Comparison of ENCODE assay signal across 8 cellular contexts in genomic region chr12:121893901-121894540, GRCh38. TPM values are rescaled to one million over a fixed set of nuclear protein-coding genes. Genes with fewer than 3 reads are reported as not detected.
A peak's percentile ranks its signal among the peaks of the same experiment; 100 is the strongest.
DNase-seq lines count a peak whose midpoint lies in the region; TF ChIP-seq lines count a peak whose summit lies in the region.

No MANE protein-coding gene starts in this region.

- no peaks in the 10 kb centered on the region for H3K27me3 Mint-ChIP-seq in Caco-2 (ENCODE audit: insufficient read depth, unreplicated experiment)

- intact Hi-C loops in Caco-2 (cut with micrococcal nuclease; ENCODE audit: unreplicated experiment) (no loop called here), testis (cut with DNase I; ENCODE audit: low total_unique reads) (no loop called here)

- peak in 1 of 2 experiments; percentile 32 for DNase-seq in Caco-2
- DNase-seq in NCI-H2107 (lab: John Stamatoyannopoulos, UW), result peak; percentile 72
- peak; percentile 45 for DNase-seq in astrocyte of the cerebellum (ENCODE audit: low read depth)
- peak; percentile 49 for DNase-seq in mucosa of gallbladder (ENCODE audit: low spot score)
- DNase-seq in testis, result no peak
- no peak for DNase-seq in medulla oblongata (ENCODE audit: extremely low spot score)
- DNase-seq in COLO668 (lab: John Stamatoyannopoulos, UW; ENCODE audit: unreplicated experiment), result no peak
- no peak for DNase-seq in BE2C

- peaks cover 2% of the 10 kb centered on the region for H3K36me3 ChIP-seq in Caco-2 (ENCODE audit: control insufficient read depth, insufficient read depth, low read length)
- H3K36me3 ChIP-seq in testis (ENCODE audit: low read depth, missing control alignments), result no peaks in the 10 kb centered on the region
- peaks cover 27% of the 10 kb centered on the region for H3K36me3 ChIP-seq in BE2C

- no peak for TF ChIP-seq CTCF in Caco-2 (IDR thresholded peaks at IDR 0.05; ENCODE audit: insufficient read depth in 1 of 2, low read depth in 1 of 2, low read length in 1 of 2, severe bottlenecking in 1 of 2, unreplicated experiment in 1 of 2)
- TF ChIP-seq CTCF in astrocyte of the cerebellum (IDR thresholded peaks at IDR 0.05; ENCODE audit: low read depth, low read length, missing control alignments), result no peak
- no peak for TF ChIP-seq CTCF in testis (IDR thresholded peaks at IDR 0.05)
- TF ChIP-seq CTCF in BE2C (IDR thresholded peaks at IDR 0.05; ENCODE audit: low read depth, low read length), result no peak

- no peaks in the 10 kb centered on the region for H3K9me3 ChIP-seq in Caco-2
- H3K9me3 ChIP-seq in testis, result no peaks in the 10 kb centered on the region
- H3K9me3 ChIP-seq in BE2C, result no peaks in the 10 kb centered on the region

- no peak overlapping the region for H3K27ac ChIP-seq in testis

- H3K4me3 ChIP-seq in Caco-2 (ENCODE audit: low read depth, low read length) (no peak overlapping the region), astrocyte of the cerebellum (ENCODE audit: low read depth, low read length) (no peak overlapping the region), testis (no peak overlapping the region), BE2C (ENCODE audit: low read depth, low read length) (no peak overlapping the region)

- peak overlapping the region; percentile 20 for H3K27ac Mint-ChIP-seq in Caco-2 (ENCODE audit: unreplicated experiment)

- CTCF ChIA-PET in Caco-2 (lab: Charles Lee), result interaction anchor here (0.6 to 2.9 kb wide), 2 partner anchors 87 to 100 kb away, joined by 3 to 19 read pairs; partner anchors contain the start of gene RHOF

- in situ Hi-C loops in astrocyte of the cerebellum (cut with HindIII; ENCODE audit: low sequenced_read_pairs), result no loop called here

- no peaks in the 10 kb centered on the region for H3K9me3 Mint-ChIP-seq in Caco-2 (ENCODE audit: unreplicated experiment)

- H3K4me1 ChIP-seq in Caco-2 (peaks cover 21% of the 10 kb centered on the region), testis (peaks cover 14% of the 10 kb centered on the region), BE2C (no peaks in the 10 kb centered on the region; the same call in 1 of the 2 replicates)

- no peaks in the 10 kb centered on the region for H3K27me3 ChIP-seq in Caco-2 (replicated peaks; ENCODE audit: control insufficient read depth, insufficient read depth, low read length)
- H3K27me3 ChIP-seq in testis, result no peaks in the 10 kb centered on the region
- no peaks in the 10 kb centered on the region for H3K27me3 ChIP-seq in BE2C

- BruUV-seq in Caco-2 (replicated peaks; lab: Mats Ljungman, UMichigan), result no TSS peak

- peaks cover 42% of the 10 kb centered on the region for H3K36me3 Mint-ChIP-seq in Caco-2 (ENCODE audit: insufficient read depth, unreplicated experiment)

- POLR2A ChIA-PET in Caco-2 (lab: Charles Lee), result no interaction called here

- H3K4me3 Mint-ChIP-seq in Caco-2 (ENCODE audit: unreplicated experiment), result peak overlapping the region; percentile 34

- WGBS in testis, 2 donors, result 56 to 65% methylated on average over 6 of the region's 6 CpGs

- TF ChIP-seq POLR2A in testis (IDR thresholded peaks at IDR 0.05), result no peak

- peaks cover 25% of the 10 kb centered on the region for H3K4me1 Mint-ChIP-seq in Caco-2 (ENCODE audit: low read depth, unreplicated experiment)

RNA-seq across cellular contexts. Expression of gene PSMD9, which starts 5.4 kb away (rescaled TPM):
- 53.0 and 63.3 TPM in 2 replicates for total RNA-seq in Caco-2 (2022)
- total RNA-seq in mucosa of gallbladder, result 48.8 TPM
- 10 to 100 TPM; 51.3 to 80.9 TPM for total RNA-seq in testis
- polyA plus RNA-seq in testis (ENCODE audit: insufficient read depth, low read depth, low replicate concordance), result 60.7 TPM
- polyA plus RNA-seq in BE2C (2012; ENCODE audit: insufficient read depth, insufficient read length, low read depth), result 147 TPM

RNA-seq across cellular contexts. Expression of gene CFAP251, which starts 24.4 kb away (rescaled TPM):
- 1.2 and 1.5 TPM in 2 replicates for total RNA-seq in Caco-2 (2022)
- 7.0 TPM for total RNA-seq in mucosa of gallbladder
- 10 to 100 TPM; 29.0 to 41.5 TPM for total RNA-seq in testis
- 56.1 TPM for polyA plus RNA-seq in testis (ENCODE audit: insufficient read depth, low read depth, low replicate concordance)
- polyA plus RNA-seq in BE2C (2012; ENCODE audit: insufficient read depth, insufficient read length, low read depth), result 0.88 TPM

RNA-seq across cellular contexts. Expression of gene HPD, which starts 35.4 kb away (rescaled TPM):
- total RNA-seq in Caco-2 (2022) (0.20 TPM in 1 of 2 replicates, not detected in the other), mucosa of gallbladder (2.8 TPM), testis (10 to 100 TPM in 1 of 2 donors, 1 to 10 TPM in 1; 5.9 to 10.6 TPM)
- polyA plus RNA-seq in testis (ENCODE audit: insufficient read depth, low read depth, low replicate concordance), result 11.6 TPM
- polyA plus RNA-seq in BE2C (2012; ENCODE audit: insufficient read depth, insufficient read length, low read depth), result not detected

Comparison
In these comparisons a context has a peak if more than half of its experiments do, and no peak if none do; other contexts are left out.
1. DNase-seq: peak in NCI-H2107 (single experiment), astrocyte of the cerebellum (single experiment) and mucosa of gallbladder (single experiment); none in testis (single experiment), medulla oblongata (single experiment), COLO668 (single experiment) and BE2C (single experiment).